20 cellular contexts compared by ENCODE assay signal in genomic region chr3:169508426-169508825, GRCh38.
DNase-seq lines count a peak whose midpoint lies in the region; ATAC-seq, FAIRE-seq and TF ChIP-seq lines count a peak whose summit lies in the region.
"Had no signal": no experiment of that assay in that cellular context is flagged by ENCODE, and none has a peak within 500 bp of the region (broad histone marks: within the 10 kb centered on the region; RNA-seq: fewer than 3 reads in every experiment).

No MANE protein-coding gene starts in this region.

- no peaks in the 10 kb centered on the region for H3K79me2 ChIP-seq in Loucy (ENCODE audit: insufficient read depth, low read length)

- intact Hi-C loops in ascending aorta (cut with DNase I) = no loop called here

- no peak overlapping the region for H2AFZ ChIP-seq in Loucy (ENCODE audit: low read length)

- no peak for DNase-seq in ascending aorta (ENCODE audit: low spot score in 2 of 2)
- peak; percentile 23 for DNase-seq in fibroblast of the aortic adventitia (ENCODE audit: low read depth)
- DNase-seq in HUDEP-2 (lab: John Stamatoyannopoulos, UW; ENCODE audit: unreplicated experiment in 76 of 76) = no peak
- DNase-seq in left lobe of liver (ENCODE audit: low spot score) = no peak
- DNase-seq: AML-193; C1 segment of cervical spinal cord; CD8-positive, alpha-beta T cell; GDM1; H7; KBM-7; NCI-H187; NCI-H446 treated with DMSO at 0.1 percent for 48 hours; NCI-H526 treated with DMSO at 0.1 percent for 48 hours had no signal

- H4K20me1 ChIP-seq in Loucy (ENCODE audit: insufficient read depth, low read length, poor library complexity, severe bottlenecking) = no peaks in the 10 kb centered on the region

- ATAC-seq in HG03196 (IDR thresholded peaks at IDR 0.05; ENCODE audit: unreplicated experiment) (no peak), GM21381 (IDR thresholded peaks at IDR 0.05; ENCODE audit: unreplicated experiment) (no peak), left lobe of liver (no peak)
- ATAC-seq: CD8-positive, alpha-beta T cell; HepG2; Panc1; SK-N-SH treated with all-trans-retinoic acid at 6 μM for 48 hours had no signal

- no peaks in the 10 kb centered on the region for H3K9me2 ChIP-seq in Loucy (replicated peaks; ENCODE audit: low read depth, low read length)

- H3K4me3 ChIP-seq in Loucy (ENCODE audit: low read length, poor library complexity, severe bottlenecking) = no peak overlapping the region
- H3K4me3 ChIP-seq in ascending aorta = no peak overlapping the region
- H3K4me3 ChIP-seq in fibroblast of the aortic adventitia (ENCODE audit: low read depth, low read length) = no peak overlapping the region

- peaks cover 8% of the 10 kb centered on the region; the same call in 1 of the 2 replicates for H3F3A ChIP-seq in Loucy (ENCODE audit: low read depth)

- peaks cover 39% of the 10 kb centered on the region for H3K4me1 ChIP-seq in Loucy (ENCODE audit: insufficient read depth, low read length, poor library complexity, severe bottlenecking)
- peaks cover 0 to 6% of the 10 kb centered on the region in 2 donors for H3K4me1 ChIP-seq in ascending aorta

- H3K4me2 ChIP-seq in Loucy (ENCODE audit: low read depth, low read length, poor library complexity, severe bottlenecking) = peak overlapping the region; percentile 67

- H3K9ac ChIP-seq in Loucy (ENCODE audit: low read depth, low read length, poor library complexity, severe bottlenecking) = peak overlapping the region; percentile 60

- no peaks in the 10 kb centered on the region for H3K27me3 ChIP-seq in Loucy (ENCODE audit: insufficient read depth, low read length, poor library complexity, severe bottlenecking)
- H3K27me3 ChIP-seq in ascending aorta = no peaks in the 10 kb centered on the region

- TF ChIP-seq CTCF in Loucy (conservative IDR thresholded peaks at IDR 0.05; ENCODE audit: low read length) (no peak; the same call in 1 of the 2 replicates), ascending aorta (IDR thresholded peaks at IDR 0.05) (peak in 1 of 3 experiments; percentile 28), fibroblast of the aortic adventitia (IDR thresholded peaks at IDR 0.05; ENCODE audit: insufficient read depth, low read length) (no peak)

- no peaks in the 10 kb centered on the region for H3K36me3 ChIP-seq in Loucy (ENCODE audit: insufficient read depth, low read length)
- H3K36me3 ChIP-seq in ascending aorta = no peaks in the 10 kb centered on the region

- H3K27ac ChIP-seq in ascending aorta = peak overlapping the region; percentile 17 to 42

- no peaks in the 10 kb centered on the region for H3K9me3 ChIP-seq in Loucy (ENCODE audit: insufficient read depth, low read depth, low read length)
- H3K9me3 ChIP-seq in ascending aorta = no peaks in the 10 kb centered on the region

- peak; percentile 8 for FAIRE-seq in G401.6 (lab: Jason Lieb, UNC)
- FAIRE-seq: HepG2 had no signal
